Comparison of ENCODE assay signal across 13 cellular contexts in genomic region chr19:10763399-10763798, GRCh38. TPM values are rescaled to one million over a fixed set of nuclear protein-coding genes. Genes with fewer than 3 reads are reported as not detected.
DNase-seq lines count a peak whose midpoint lies in the region; ATAC-seq and TF ChIP-seq lines count a peak whose summit lies in the region.
"Had no signal": no experiment of that assay in that cellular context is flagged by ENCODE, and none has a peak within 500 bp of the region (broad histone marks: within the 10 kb centered on the region; RNA-seq: fewer than 3 reads in every experiment).

No MANE protein-coding gene starts in this region.

- no peak overlapping the region for H2BK5ac ChIP-seq in neuronal stem cell (ENCODE audit: low read length)

- peaks cover 17% of the 10 kb centered on the region for H3K79me1 ChIP-seq in neuronal stem cell (ENCODE audit: low read depth, low read length)

- no peak overlapping the region for H2AK5ac ChIP-seq in neuronal stem cell (ENCODE audit: low read depth, low read length)

- no peak for TF ChIP-seq CTCF in C4-2B (conservative IDR thresholded peaks at IDR 0.05)
- TF ChIP-seq CTCF in HCT116 (IDR thresholded peaks at IDR 0.05 in 2 of 3, conservative IDR thresholded peaks at IDR 0.05 in 1 of 3; ENCODE audit: borderline replicate concordance in 1 of 3, insufficient read depth in 1 of 3, low read depth in 2 of 3, low read length in 2 of 3): no peak
- no peak for TF ChIP-seq CTCF in body of pancreas (IDR thresholded peaks at IDR 0.05)

- H3K36me3 ChIP-seq in HCT116 (ENCODE audit: control insufficient read depth in 1 of 2, insufficient read depth in 2 of 2, low read length in 2 of 2) (peaks cover 5 to 8% of the 10 kb centered on the region in 2 experiments; a peak in 3 of 4 replicates), body of pancreas (replicated peaks in 1 of 2; ENCODE audit: insufficient read depth in 1 of 2, low read depth in 2 of 2) (peaks cover 0 to 2% of the 10 kb centered on the region in 2 donors), neuronal stem cell (replicated peaks in 1 of 2; ENCODE audit: control insufficient read depth in 2 of 2, insufficient read depth in 2 of 2, low read length in 2 of 2) (peaks cover 6 to 23% of the 10 kb centered on the region in 2 donors)

- H3K79me2 ChIP-seq in HCT116 (ENCODE audit: insufficient read depth, low read length): peaks cover 54% of the 10 kb centered on the region

- H3K9ac ChIP-seq in HCT116 (ENCODE audit: low read length) (no peak overlapping the region), neuronal stem cell (ENCODE audit: low read depth, low read length, poor library complexity) (peak overlapping the region; percentile 24)

- H3K4me1 ChIP-seq in HCT116 (ENCODE audit: control insufficient read depth in 1 of 2, insufficient read depth in 2 of 2, low read length in 2 of 2): peaks cover 48 to 58% of the 10 kb centered on the region in 2 experiments
- H3K4me1 ChIP-seq in body of pancreas: peaks cover 60% of the 10 kb centered on the region
- peaks cover 0 to 10% of the 10 kb centered on the region in 2 donors for H3K4me1 ChIP-seq in neuronal stem cell (ENCODE audit: control insufficient read depth in 2 of 2, insufficient read depth in 1 of 2, low read depth in 1 of 2, low read length in 2 of 2)
- H3K4me1 ChIP-seq: SJSA1 had no signal

- no peak overlapping the region for H3K4ac ChIP-seq in neuronal stem cell (ENCODE audit: low read length)

- ATAC-seq in HCT116 (no peak), body of pancreas (no peak), GM21529 (IDR thresholded peaks at IDR 0.05; ENCODE audit: unreplicated experiment) (no peak), HG03045 (IDR thresholded peaks at IDR 0.05; ENCODE audit: unreplicated experiment) (no peak)

- no peaks in the 10 kb centered on the region for H3K27me3 ChIP-seq in HCT116 (ENCODE audit: insufficient read depth, low read length)
- no peaks in the 10 kb centered on the region for H3K27me3 ChIP-seq in body of pancreas
- no peaks in the 10 kb centered on the region for H3K27me3 ChIP-seq in neuronal stem cell (ENCODE audit: control insufficient read depth in 3 of 3, insufficient read depth in 3 of 3, low read depth in 1 of 3, low read length in 3 of 3)
- H3K27me3 ChIP-seq: SJSA1 had no signal

- no peaks in the 10 kb centered on the region for H3K9me3 ChIP-seq in HCT116 (ENCODE audit: control insufficient read depth in 1 of 2, insufficient read depth in 1 of 2, low read depth in 1 of 2, low read length in 2 of 2)
- no peaks in the 10 kb centered on the region for H3K9me3 ChIP-seq in body of pancreas
- H3K9me3 ChIP-seq in neuronal stem cell (replicated peaks in 1 of 2; ENCODE audit: control insufficient read depth in 2 of 2, insufficient read depth in 1 of 2, low read depth in 1 of 2, low read length in 2 of 2): peaks cover 0 to 1% of the 10 kb centered on the region in 2 donors
- H3K9me3 ChIP-seq: SJSA1 had no signal

- H2AFZ ChIP-seq in HCT116 (ENCODE audit: low read depth, low read length, poor library complexity, severe bottlenecking) (no peak overlapping the region), neuronal stem cell (ENCODE audit: low read length) (no peak overlapping the region)

- no peak overlapping the region for H3K18ac ChIP-seq in neuronal stem cell (ENCODE audit: low read length)

- DNase-seq in HCT116 (ENCODE audit: low read depth, low spot score) (no peak), body of pancreas (no peak), neuronal stem cell (ENCODE audit: low spot score) (no peak), GM03348 (ENCODE audit: low spot score) (no peak), cortex of kidney (lab: John Stamatoyannopoulos, UW) (no peak)
- DNase-seq: activated CD4-positive, CD25-positive, alpha-beta regulatory T cell treated with anti-CD3 and anti-CD28 coated beads, Interleukin-2, amount 50 U/mL, for 72 hours; amniotic stem cell; COR-L47; NCI-H510A had no signal

- no TSS peak for BruUV-seq in HCT116 (replicated peaks; lab: Mats Ljungman, UMichigan)

- intact Hi-C loops in HCT116 (cut with micrococcal nuclease): no loop called here
- intact Hi-C loops in body of pancreas (cut with DNase I): loop anchor here (10.0 kb wide), 1 partner anchor 49 kb away; the partner anchor contains the start of gene DNM2

- H3K27ac ChIP-seq in C4-2B: 0 out of 2 replicates have a peak overlapping the region, but pooled peaks have one; percentile 1
- peak overlapping the region; percentile 20; the same call in 1 of the 2 replicates for H3K27ac ChIP-seq in HCT116 (ENCODE audit: low read depth, low read length)
- H3K27ac ChIP-seq in body of pancreas: peak overlapping the region; percentile 34 to 75 (median 66)
- no peak overlapping the region for H3K27ac ChIP-seq in neuronal stem cell (replicated peaks; ENCODE audit: low read length)
- H3K27ac ChIP-seq: SJSA1 had no signal

- H4K91ac ChIP-seq in neuronal stem cell (ENCODE audit: low read depth, low read length, poor library complexity): no peak overlapping the region

- H3K4me3 ChIP-seq in HCT116 (replicated peaks in 1 of 2; ENCODE audit: low read depth in 1 of 2, low read length in 2 of 2) (no peak overlapping the region), body of pancreas (no peak overlapping the region), neuronal stem cell (ENCODE audit: low read length in 2 of 2) (no peak overlapping the region)
- H3K4me3 ChIP-seq: SJSA1 had no signal

- H3K9me2 ChIP-seq in HCT116 (ENCODE audit: insufficient read depth): no peaks in the 10 kb centered on the region

- CTCF ChIA-PET in HCT116 (lab: Charles Lee): no interaction called here

- H3K4me2 ChIP-seq in HCT116 (ENCODE audit: low read length) (no peak overlapping the region), neuronal stem cell (ENCODE audit: insufficient read depth, low read length, poor library complexity, severe bottlenecking) (no peak overlapping the region)

- peak overlapping the region; percentile 93 for H3K23ac ChIP-seq in neuronal stem cell (ENCODE audit: low read depth, low read length, poor library complexity)

- H2BK12ac ChIP-seq in neuronal stem cell (ENCODE audit: low read length): no peak overlapping the region

- RAD21 ChIA-PET in HCT116 (lab: Charles Lee; ENCODE audit: low non-redundant PET in 1 of 2, low total read pairs in 2 of 2, uncharacterized antibody in 2 of 2, unreplicated experiment in 2 of 2): no interaction called here

- no peaks in the 10 kb centered on the region for H4K20me1 ChIP-seq in HCT116 (ENCODE audit: insufficient read depth)

- 68 to 86% methylated on average over 1 to 4 of the region's 4 CpGs for WGBS in body of pancreas, 2 donors
- no CpG with 5 or more reads among the region's 4 CpGs for WGBS in neuronal stem cell (ENCODE audit: extremely low coverage in 2 of 2, insufficient read length in 2 of 2, insufficient replicate concordance in 1 of 2), 2 donors

- H4K8ac ChIP-seq in neuronal stem cell (ENCODE audit: low read depth, low read length): no peak overlapping the region

- H2BK15ac ChIP-seq in neuronal stem cell (ENCODE audit: low read length): no peak overlapping the region

- H3K14ac ChIP-seq in neuronal stem cell (ENCODE audit: low read length): no peak overlapping the region

- no peak overlapping the region for H2BK120ac ChIP-seq in neuronal stem cell (ENCODE audit: low read depth, low read length)

- no peak for TF ChIP-seq RAD21 in HCT116 (IDR thresholded peaks at IDR 0.05; ENCODE audit: low read depth)

- POLR2A ChIA-PET in HCT116 (lab: Charles Lee): no interaction called here

- TF ChIP-seq POLR2A in HCT116 (IDR thresholded peaks at IDR 0.05; ENCODE audit: borderline replicate concordance, extremely low read depth, insufficient read depth, insufficient read length): no peak
- no peak for TF ChIP-seq POLR2A in body of pancreas (IDR thresholded peaks at IDR 0.05)

TF ChIP-seq in HCT116, 20 proteins besides CTCF, POLR2A, EP300 and RAD21:
- TF ChIP-seq EZH2phosphoT487 (IDR thresholded peaks at IDR 0.05; ENCODE audit: borderline replicate concordance) (no peak), YY1 (IDR thresholded peaks at IDR 0.05; ENCODE audit: extremely low read depth, insufficient replicate concordance, low read depth, low read length) (no peak), CEBPB (IDR thresholded peaks at IDR 0.05; ENCODE audit: low read depth) (no peak), FOSL1 (IDR thresholded peaks at IDR 0.05; ENCODE audit: low read depth) (no peak), TCF7L2 (IDR thresholded peaks at IDR 0.05; ENCODE audit: borderline replicate concordance, extremely low read depth, insufficient read depth, insufficient read length) (no peak), SP1 (IDR thresholded peaks at IDR 0.05; ENCODE audit: low read depth) (no peak), ZNF274 (IDR thresholded peaks at IDR 0.05; ENCODE audit: low read depth, low read length) (no peak), ELF1 (IDR thresholded peaks at IDR 0.05; ENCODE audit: borderline replicate concordance, low read depth) (no peak), EGR1 (IDR thresholded peaks at IDR 0.05; ENCODE audit: low read depth) (no peak), CBX3 (IDR thresholded peaks at IDR 0.05; ENCODE audit: low read depth) (no peak), SIN3A (IDR thresholded peaks at IDR 0.05; ENCODE audit: low read depth) (no peak)
- TF ChIP-seq, protein P1, sequence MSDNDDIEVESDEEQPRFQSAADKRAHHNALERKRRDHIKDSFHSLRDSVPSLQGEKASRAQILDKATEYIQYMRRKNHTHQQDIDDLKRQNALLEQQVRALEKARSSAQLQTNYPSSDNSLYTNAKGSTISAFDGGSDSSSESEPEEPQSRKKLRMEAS (IDR thresholded peaks at IDR 0.05): no peak

RNA-seq across cellular contexts. Expression of gene DNM2, which starts 45.5 kb away (rescaled TPM):
- 183 TPM for total RNA-seq in HCT116 (2021; ENCODE audit: unreplicated experiment)
- 163 and 167 TPM in 2 replicates for polyA plus RNA-seq in HCT116 (2012)
- total RNA-seq in body of pancreas: 100 to 1,000 TPM in 1 of 2 donors, 10 to 100 TPM in 1; 98.6 to 158 TPM
- 49.9 TPM for polyA plus RNA-seq in neuronal stem cell (2013, experiment 1 of 2)
- 49.9 TPM for polyA plus RNA-seq in neuronal stem cell (2013, experiment 2 of 2)
